Comparison of ENCODE assay signal across 33 cellular contexts in the genomic region with DNA sequence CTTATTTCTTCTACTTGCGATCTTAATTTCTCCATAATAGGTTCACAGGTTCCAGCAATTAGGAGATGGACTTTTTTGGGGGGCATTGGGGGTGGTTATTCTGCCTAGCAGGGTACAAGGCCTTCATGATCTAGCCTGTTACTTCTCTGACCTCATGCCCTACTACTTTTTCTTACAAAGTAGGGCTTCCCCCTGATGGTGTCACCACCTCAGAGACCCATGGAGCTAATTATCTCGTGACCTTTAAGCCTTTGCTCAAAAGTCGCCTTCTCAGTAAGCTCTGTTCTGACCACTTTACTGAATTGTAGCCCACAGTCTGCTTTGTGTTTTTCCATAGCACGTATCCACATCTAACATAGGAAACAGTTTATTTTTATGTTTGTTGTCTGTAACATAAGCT.
"Had no signal": no experiment of that assay in that cellular context is flagged by ENCODE, and none has a peak within 500 bp of the region (broad histone marks: within the 10 kb centered on the region; RNA-seq: fewer than 3 reads in every experiment).

No MANE protein-coding gene starts in this region.

- H3K27me3 Mint-ChIP-seq: activated CD4-positive, alpha-beta T cell treated with anti-CD3 and anti-CD28 coated beads, Interleukin-2, amount 10 ng/mL, durations not matched to agents 7 days and 5 days; activated CD8-positive, alpha-beta memory T cell treated with anti-CD3 and anti-CD28 coated beads, Interleukin-2, amount 10 ng/mL, durations not matched to agents 7 days and 5 days; activated naive CD4-positive, alpha-beta T cell treated with anti-CD3 and anti-CD28 coated beads, Interleukin-2, amount 10 ng/mL, durations not matched to agents 7 days and 5 days; activated naive CD8-positive, alpha-beta T cell; central memory CD8-positive, alpha-beta T cell; T-cell had no signal

- H3K4me3 Mint-ChIP-seq: activated CD4-positive, alpha-beta T cell treated with anti-CD3 and anti-CD28 coated beads, Interleukin-2, amount 10 ng/mL, durations not matched to agents 7 days and 5 days; activated CD8-positive, alpha-beta memory T cell treated with anti-CD3 and anti-CD28 coated beads, Interleukin-2, amount 10 ng/mL, durations not matched to agents 7 days and 5 days; activated naive CD4-positive, alpha-beta T cell treated with anti-CD3 and anti-CD28 coated beads, Interleukin-2, amount 10 ng/mL, durations not matched to agents 7 days and 5 days; activated naive CD8-positive, alpha-beta T cell; central memory CD8-positive, alpha-beta T cell had no signal

- H3K4me1 ChIP-seq: ascending aorta, Peyer's patch, SJSA1 had no signal

- ATAC-seq: activated CD8-positive, alpha-beta memory T cell treated with anti-CD3 and anti-CD28 coated beads, Interleukin-2, amount 10 ng/mL, durations not matched to agents 7 days and 5 days; K562; PC-3 had no signal

- DNase-seq: activated CD4-positive, alpha-beta T cell treated with anti-CD3 and anti-CD28 coated beads for 1 hour; activated CD4-positive, alpha-beta T cell treated with anti-CD3 and anti-CD28 coated beads, Interleukin-2, amount 10 ng/mL, durations not matched to agents 7 days and 5 days; activated CD4-positive, alpha-beta T cell treated with anti-CD3 and anti-CD28 coated beads, Interleukin-2, amount 50 U/mL, for 48 hours; activated CD4-positive, CD25-positive, alpha-beta regulatory T cell; activated CD8-positive, alpha-beta memory T cell treated with anti-CD3 and anti-CD28 coated beads for 24 hours; activated CD8-positive, alpha-beta memory T cell treated with anti-CD3 and anti-CD28 coated beads, Interleukin-2, amount 10 ng/mL, durations not matched to agents 7 days and 5 days; activated CD8-positive, alpha-beta memory T cell treated with anti-CD3 and anti-CD28 coated beads, Interleukin-2, amount 50 U/mL, for 48 hours; activated gamma-delta T cell treated with Interleukin-2 at 50 U/mL for 16 hours; activated naive CD4-positive, alpha-beta T cell treated with anti-CD3 and anti-CD28 coated beads, Interleukin-2, amount 10 ng/mL, durations not matched to agents 7 days and 5 days; activated T-cell treated with anti-CD3 and anti-CD28 coated beads, Interleukin-2, amount 50 U/mL, for 48 hours; amygdala; IMR-90; NCI-H1092 treated with DMSO at 0.1 percent for 48 hours; NCI-H1436; NCI-H1694; NCI-H1930; NCI-H2081 treated with DMSO at 0.1 percent for 48 hours; NCI-H345; NCI-H524 treated with DMSO at 0.1 percent for 48 hours; PC-3; Peyer's patch; RPMI8226; SHP77 treated with DMSO at 0.1 percent for 48 hours; SK-N-SH; T-cell; T1000; WERI-Rb-1 had no signal

- H3K36me3 Mint-ChIP-seq: activated CD8-positive, alpha-beta memory T cell treated with anti-CD3 and anti-CD28 coated beads, Interleukin-2, amount 10 ng/mL, durations not matched to agents 7 days and 5 days; T-cell had no signal

- H3K27ac ChIP-seq: ascending aorta, cardiac muscle cell, Peyer's patch, SJSA1, WERI-Rb-1 had no signal

- H3K27ac Mint-ChIP-seq: activated CD8-positive, alpha-beta memory T cell treated with anti-CD3 and anti-CD28 coated beads, Interleukin-2, amount 10 ng/mL, durations not matched to agents 7 days and 5 days; activated naive CD8-positive, alpha-beta T cell; T-cell had no signal

- H3K36me3 ChIP-seq: ascending aorta, cardiac muscle cell, Peyer's patch, SJSA1, WERI-Rb-1 had no signal

- H3K4me1 Mint-ChIP-seq: central memory CD8-positive, alpha-beta T cell had no signal

- H3K4me3 ChIP-seq: ascending aorta, cardiac muscle cell, K562, Peyer's patch, SJSA1 had no signal

- H3K9me3 ChIP-seq: ascending aorta, Peyer's patch, SJSA1, SK-N-SH had no signal

- H3K27me3 ChIP-seq: ascending aorta, cardiac muscle cell, Peyer's patch, SJSA1 had no signal
